26 cellular contexts compared by ENCODE assay signal in the genomic region with DNA sequence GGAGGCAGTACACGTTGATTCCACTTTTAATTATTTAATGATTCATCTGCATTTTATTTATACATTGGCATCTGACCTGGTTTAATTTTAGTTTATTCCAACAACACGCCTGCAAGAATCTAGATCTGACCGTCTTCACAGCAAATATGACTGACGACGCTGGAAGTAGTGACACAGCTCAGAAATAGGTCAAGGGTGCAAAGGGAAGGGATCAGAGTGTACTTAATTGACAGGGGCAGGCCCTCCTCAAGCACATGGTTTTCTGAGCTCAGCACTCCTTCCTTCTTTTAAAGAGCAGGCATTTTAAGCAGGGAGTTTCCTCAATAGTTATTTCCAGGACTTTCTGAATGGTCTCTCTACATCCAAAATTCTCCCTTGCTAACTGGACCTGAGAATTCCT.
DNase-seq lines count a peak whose midpoint lies in the region; ATAC-seq and TF ChIP-seq lines count a peak whose summit lies in the region.
"Had no signal": no experiment of that assay in that cellular context is flagged by ENCODE, and none has a peak within 500 bp of the region (broad histone marks: within the 10 kb centered on the region; RNA-seq: fewer than 3 reads in every experiment).

No MANE protein-coding gene starts in this region.

- H3K4me3 ChIP-seq in Panc1 (ENCODE audit: low read depth in 2 of 2, low read length in 2 of 2) (no peak overlapping the region), lung (no peak overlapping the region), testis (no peak overlapping the region)
- H3K4me3 ChIP-seq: SJCRH30, tibial nerve had no signal

- H3K4me3 Mint-ChIP-seq in activated T-cell treated with anti-CD3 and anti-CD28 coated beads, Interleukin-2, amount 50 U/mL, for 4 hours, result no peak overlapping the region
- H3K4me3 Mint-ChIP-seq: B cell; effector memory CD8-positive, alpha-beta T cell; HFFc6; natural killer cell treated with Interleukin-12 subunit alpha and Interleukin-12 subunit beta and Interleukin-15 and Interleukin-18, amount 100 ng/mL, for 72 hours; T-helper 1 cell treated with Interleukin-12 subunit alpha and Interleukin-12 subunit beta and Interleukin-4 antibody, amounts not matched to agents 30 μg/mL and 1 μg/mL, for 36 hours had no signal

- POLR2A ChIA-PET in Panc1 (lab: Charles Lee), result no interaction called here

- H3K27ac ChIP-seq in Panc1 (ENCODE audit: low read length) (0 out of 2 replicates have a peak overlapping the region, but pooled peaks have one; percentile 7), lung (ENCODE audit: low read depth in 1 of 2, low read length in 1 of 2) (peak overlapping the region in 1 of 2 donors; percentile 47), testis (peak overlapping the region; percentile 72 to 77)
- H3K27ac ChIP-seq: KMS-11, SJCRH30, tibial nerve, VCaP had no signal

- H3K27me3 Mint-ChIP-seq in activated T-cell treated with anti-CD3 and anti-CD28 coated beads, Interleukin-2, amount 50 U/mL, for 4 hours (ENCODE audit: low read depth), result no peaks in the 10 kb centered on the region
- H3K27me3 Mint-ChIP-seq: B cell; effector memory CD8-positive, alpha-beta T cell; progenitor cell of endocrine pancreas had no signal

- no peaks in the 10 kb centered on the region for H3K36me3 ChIP-seq in Panc1 (ENCODE audit: control insufficient read depth, insufficient read depth, low read length)
- no peaks in the 10 kb centered on the region for H3K36me3 ChIP-seq in lung (ENCODE audit: control insufficient read depth in 2 of 2, insufficient read depth in 2 of 2, low read length in 2 of 2)
- no peaks in the 10 kb centered on the region for H3K36me3 ChIP-seq in testis (ENCODE audit: low read depth, missing control alignments)
- H3K36me3 ChIP-seq: SJCRH30, tibial nerve had no signal

- no peak for TF ChIP-seq POLR2A in testis (IDR thresholded peaks at IDR 0.05)

- in situ Hi-C loops in Panc1 (cut with HindIII; ENCODE audit: low pct_unique_long_range_greater_than_20kb, low sequenced_read_pairs), result no loop called here

- no peaks in the 10 kb centered on the region for H3K4me1 Mint-ChIP-seq in activated T-cell treated with anti-CD3 and anti-CD28 coated beads, Interleukin-2, amount 50 U/mL, for 4 hours (ENCODE audit: low read depth)
- H3K4me1 Mint-ChIP-seq: B cell had no signal

- no peaks in the 10 kb centered on the region for H3K9me3 Mint-ChIP-seq in activated T-cell treated with anti-CD3 and anti-CD28 coated beads, Interleukin-2, amount 50 U/mL, for 4 hours
- H3K9me3 Mint-ChIP-seq: effector memory CD8-positive, alpha-beta T cell; HFFc6; natural killer cell treated with Interleukin-12 subunit alpha and Interleukin-12 subunit beta and Interleukin-15 and Interleukin-18, amount 100 ng/mL, for 72 hours; T-helper 1 cell treated with Interleukin-12 subunit alpha and Interleukin-12 subunit beta and Interleukin-4 antibody, amounts not matched to agents 30 μg/mL and 1 μg/mL, for 36 hours had no signal

- H3K9me3 ChIP-seq in Panc1 (ENCODE audit: control insufficient read depth, insufficient read depth, low read depth, low read length) (no peaks in the 10 kb centered on the region), lung (ENCODE audit: control insufficient read depth in 2 of 2, insufficient read depth in 1 of 2, low read length in 1 of 2) (no peaks in the 10 kb centered on the region), testis (no peaks in the 10 kb centered on the region)
- H3K9me3 ChIP-seq: SJCRH30, tibial nerve had no signal

- intact Hi-C loops in Panc1 (cut with micrococcal nuclease; ENCODE audit: unreplicated experiment), result no loop called here
- intact Hi-C loops in testis (cut with DNase I; ENCODE audit: low total_unique reads), result no loop called here

- DNase-seq in Panc1 (ENCODE audit: low read depth, low spot score), result no peak
- DNase-seq in fibroblast of gingiva (ENCODE audit: low read depth), result peak; percentile 22
- peak; percentile 50 for DNase-seq in lung (ENCODE audit: low spot score)
- DNase-seq in testis, result no peak
- DNase-seq in activated T-cell treated with anti-CD3 and anti-CD28 coated beads, Interleukin-2, amount 50 U/mL, for 4 hours, result no peak
- DNase-seq in activated CD8-positive, alpha-beta memory T cell treated with anti-CD3 and anti-CD28 coated beads, Interleukin-2, amount 50 U/mL, for 4 hours, result no peak
- no peak for DNase-seq in stimulated activated naive CD4-positive, alpha-beta T cell (lab: John Stamatoyannopoulos, UW)
- DNase-seq: activated CD4-positive, alpha-beta T cell treated with anti-CD3 and anti-CD28 coated beads, Interleukin-2, amount 50 U/mL, for 1 hour; cerebellar nuclear complex; effector memory CD8-positive, alpha-beta T cell; EL; head of caudate nucleus; HFFc6; mesendoderm; NCI-H1092; NCI-H2081 treated with DMSO at 0.1 percent for 48 hours; NCI-H526; SJCRH30 had no signal

- TF ChIP-seq CTCF in Panc1 (IDR thresholded peaks at IDR 0.05), result no peak
- TF ChIP-seq CTCF in lung (IDR thresholded peaks at IDR 0.05; ENCODE audit: control extremely low read depth, extremely low read depth), result no peak
- TF ChIP-seq CTCF in testis (IDR thresholded peaks at IDR 0.05), result no peak

- ATAC-seq in Panc1 (no peak), lung (ENCODE audit: insufficient read depth, low FRiP score) (peak; percentile 77), GM21390 (IDR thresholded peaks at IDR 0.05; ENCODE audit: unreplicated experiment) (no peak)
- no peak for ATAC-seq in activated T-cell treated with anti-CD3 and anti-CD28 coated beads, Interleukin-2, amount 50 U/mL, for 4 hours
- ATAC-seq: effector memory CD8-positive, alpha-beta T cell; natural killer cell treated with Interleukin-12 subunit alpha and Interleukin-12 subunit beta and Interleukin-15 and Interleukin-18, amount 100 ng/mL, for 72 hours had no signal

- H3K36me3 Mint-ChIP-seq in activated T-cell treated with anti-CD3 and anti-CD28 coated beads, Interleukin-2, amount 50 U/mL, for 4 hours (ENCODE audit: insufficient read depth), result no peaks in the 10 kb centered on the region
- H3K36me3 Mint-ChIP-seq: natural killer cell treated with Interleukin-12 subunit alpha and Interleukin-12 subunit beta and Interleukin-15 and Interleukin-18, amount 100 ng/mL, for 72 hours had no signal

- no peaks in the 10 kb centered on the region for H3K27me3 ChIP-seq in Panc1 (ENCODE audit: control insufficient read depth, insufficient read depth, low read length)
- no peaks in the 10 kb centered on the region for H3K27me3 ChIP-seq in lung (ENCODE audit: control insufficient read depth, insufficient read depth)
- H3K27me3 ChIP-seq in testis, result no peaks in the 10 kb centered on the region
- H3K27me3 ChIP-seq: SJCRH30, tibial nerve had no signal

- no peaks in the 10 kb centered on the region for H3K4me1 ChIP-seq in Panc1 (ENCODE audit: control insufficient read depth, insufficient read depth, low read length)
- H3K4me1 ChIP-seq in lung (ENCODE audit: control insufficient read depth in 2 of 2, insufficient read depth in 2 of 2, low read length in 2 of 2), result no peaks in the 10 kb centered on the region
- peaks cover 15% of the 10 kb centered on the region for H3K4me1 ChIP-seq in testis
- H3K4me1 ChIP-seq: SJCRH30 had no signal

- 60 to 79% methylated on average over 5 of the region's 5 CpGs for WGBS in lung, 2 donors
- WGBS in testis, 2 donors, result 40 to 42% methylated on average over 5 of the region's 5 CpGs

- no TSS peak for BruUV-seq in Panc1 (replicated peaks; lab: Mats Ljungman, UMichigan)

- CTCF ChIA-PET in Panc1 (lab: Charles Lee), result no interaction called here

Comparison
In these comparisons a context has a peak if more than half of its experiments do, and no peak if none do; other contexts are left out.
1. DNase-seq: peak in fibroblast of gingiva (single experiment) and lung (single experiment); none in Panc1 (single experiment), testis (single experiment), activated T-cell treated with anti-CD3 and anti-CD28 coated beads, Interleukin-2, amount 50 U/mL, for 4 hours (single experiment), activated CD8-positive, alpha-beta memory T cell treated with anti-CD3 and anti-CD28 coated beads, Interleukin-2, amount 50 U/mL, for 4 hours (single experiment) and stimulated activated naive CD4-positive, alpha-beta T cell (0 of 6).